31 cellular contexts compared by ENCODE assay signal in genomic region chr4:10061650-10062415, GRCh38. TPM values are rescaled to one million over a fixed set of nuclear protein-coding genes. Genes with fewer than 3 reads are reported as not detected.
A peak's percentile ranks its signal among the peaks of the same experiment; 100 is the strongest.
DNase-seq lines count a peak whose midpoint lies in the region; ATAC-seq, FAIRE-seq and TF ChIP-seq lines count a peak whose summit lies in the region.
"Had no signal": no experiment of that assay in that cellular context is flagged by ENCODE, and none has a peak within 500 bp of the region (broad histone marks: within the 10 kb centered on the region; RNA-seq: fewer than 3 reads in every experiment).

No MANE protein-coding gene starts in this region.

- no TSS peak for BruUV-seq in mammary epithelial cell (replicated peaks; lab: Mats Ljungman, UMichigan)

- WGBS in A549 (ENCODE audit: missing lambda C conversion rate), result 79% methylated on average over 3 of the region's 3 CpGs
- 49 to 54% methylated on average over 3 of the region's 3 CpGs for WGBS in GM23248 (ENCODE audit: low coverage in 1 of 2, low lambda C conversion rate in 2 of 2, missing lambda C conversion rate in 2 of 2), 2 experiments
- 74% methylated on average over 3 of the region's 3 CpGs for WGBS in mammary epithelial cell (ENCODE audit: low coverage, missing lambda C conversion rate)

- H3K79me2 ChIP-seq in GM23248 (ENCODE audit: insufficient read depth) (no peaks in the 10 kb centered on the region), mammary epithelial cell (ENCODE audit: insufficient read depth, low read length) (no peaks in the 10 kb centered on the region)

- H3K4me2 ChIP-seq in A549 (no peak overlapping the region), GM23248 (ENCODE audit: unreplicated experiment) (no peak overlapping the region), mammary epithelial cell (ENCODE audit: insufficient read depth, low read depth, low read length) (no peak overlapping the region)

- POLR2A ChIA-PET in A549 (lab: Yijun Ruan, JAX), result interaction anchor here (0.5 kb wide), 1 partner anchor 55 kb away, joined by 5 read pairs; no protein-coding TSS in a partner anchor

- peaks cover 13% of the 10 kb centered on the region for H3K36me3 ChIP-seq in GM23248 (ENCODE audit: low read depth)
- no peaks in the 10 kb centered on the region for H3K36me3 ChIP-seq in mammary epithelial cell (ENCODE audit: insufficient read depth, low read length)
- no peaks in the 10 kb centered on the region for H3K36me3 ChIP-seq in uterus
- H3K36me3 ChIP-seq: ovary, upper lobe of right lung, WERI-Rb-1 had no signal

- H3K9me2 ChIP-seq in GM23248 (ENCODE audit: insufficient read depth), result no peaks in the 10 kb centered on the region

- TF ChIP-seq RAD21 in A549 (conservative IDR thresholded peaks at IDR 0.05 in 1 of 2, IDR thresholded peaks at IDR 0.05 in 1 of 2), result no peak

- ATAC-seq in A549 (no peak), foreskin keratinocyte (peak; percentile 63), HG03571 (IDR thresholded peaks at IDR 0.05; ENCODE audit: unreplicated experiment) (no peak), GM21576 (IDR thresholded peaks at IDR 0.05; ENCODE audit: unreplicated experiment) (no peak)
- ATAC-seq: gastroesophageal sphincter, GM12878, upper lobe of right lung had no signal

- H3K9me3 ChIP-seq in A549 (no peaks in the 10 kb centered on the region), GM23248 (ENCODE audit: low read depth) (no peaks in the 10 kb centered on the region), mammary epithelial cell (replicated peaks; ENCODE audit: insufficient read depth, low read length) (no peaks in the 10 kb centered on the region), uterus (no peaks in the 10 kb centered on the region)
- H3K9me3 ChIP-seq: gastroesophageal sphincter, ovary, upper lobe of right lung had no signal

- TF ChIP-seq CTCF in A549 (IDR thresholded peaks at IDR 0.05), result no peak
- TF ChIP-seq CTCF in mammary epithelial cell (conservative IDR thresholded peaks at IDR 0.05 in 1 of 2, IDR thresholded peaks at IDR 0.05 in 1 of 2; ENCODE audit: extremely low read depth in 1 of 2, insufficient read depth in 1 of 2, low read depth in 1 of 2, low read length in 2 of 2), result no peak
- no peak for TF ChIP-seq CTCF in foreskin keratinocyte (conservative IDR thresholded peaks at IDR 0.05)
- TF ChIP-seq CTCF in uterus (IDR thresholded peaks at IDR 0.05), result no peak

- no peak for DNase-seq in A549 (ENCODE audit: low read depth in 1 of 2, low spot score in 1 of 2)
- peak; percentile 44 for DNase-seq in GM23248
- DNase-seq in mammary epithelial cell, result peak; percentile 69
- DNase-seq in foreskin keratinocyte, result peak; percentile 53 to 74
- DNase-seq in uterus, result no peak
- DNase-seq in ecto neural progenitor cell (ENCODE audit: low spot score), result no peak
- DNase-seq: activated CD4-positive, alpha-beta T cell treated with anti-CD3 and anti-CD28 coated beads for 4 hours; activated naive CD4-positive, alpha-beta T cell treated with anti-CD3 and anti-CD28 coated beads, Interleukin-2, amount 50 U/mL, for 16 hours; CD8-positive, alpha-beta memory T cell; effector CD8-positive, alpha-beta T cell; erythroblast; hippocampal formation; mesendoderm; NCI-H1092 treated with DMSO at 0.1 percent for 48 hours; NCI-H1694 treated with DMSO at 0.1 percent for 48 hours; ovary; RPMI8226; small intestine; stimulated activated naive CD4-positive, alpha-beta T cell treated with Interleukin-2 at 50 U/mL for 16 hours; upper lobe of right lung; WERI-Rb-1 had no signal

- intact Hi-C loops in mammary epithelial cell (cut with micrococcal nuclease), result loop anchor here (10.0 kb wide), 1 partner anchor 137 kb away; no protein-coding TSS in a partner anchor
- intact Hi-C loops in uterus (cut with DNase I; ENCODE audit: low total_unique reads), result loop anchor here (2.0 kb wide), 1 partner anchor 301 kb away; no protein-coding TSS in a partner anchor

- H3K9ac ChIP-seq in GM23248 (no peak overlapping the region), mammary epithelial cell (ENCODE audit: insufficient read depth, low read length) (no peak overlapping the region)

- in situ Hi-C loops in GM23248 (cut with MboI), result loop anchor here (10.0 kb wide), 1 partner anchor 297 kb away; no protein-coding TSS in a partner anchor
- in situ Hi-C loops in mammary epithelial cell (cut with MboI; ENCODE audit: low sequenced_read_pairs in 2 of 2), result loop anchor here (5.0 kb wide), 2 partner anchors 45 to 300 kb away; no protein-coding TSS in a partner anchor

- H3K4me1 ChIP-seq in A549 (no peaks in the 10 kb centered on the region), GM23248 (ENCODE audit: insufficient read depth) (peaks cover 5% of the 10 kb centered on the region; the same call in 1 of the 2 replicates), mammary epithelial cell (ENCODE audit: insufficient read depth, low read length) (peaks cover 9% of the 10 kb centered on the region), foreskin keratinocyte (peaks cover 5% of the 10 kb centered on the region), uterus (no peaks in the 10 kb centered on the region)

- TF ChIP-seq EP300 in A549 (IDR thresholded peaks at IDR 0.05), result no peak

- H4K20me1 ChIP-seq in GM23248 (ENCODE audit: insufficient read depth) (no peaks in the 10 kb centered on the region), mammary epithelial cell (ENCODE audit: insufficient read depth, low read length) (no peaks in the 10 kb centered on the region)

- no peak overlapping the region for H2AFZ ChIP-seq in GM23248
- no peak overlapping the region for H2AFZ ChIP-seq in mammary epithelial cell (ENCODE audit: low read depth, low read length)

- CTCF ChIA-PET in A549 (lab: Yijun Ruan, JAX) (interaction anchor here (0.6 to 1.2 kb wide), 2 partner anchors 34 to 458 kb away, joined by 3 read pairs; no protein-coding TSS in a partner anchor), mammary epithelial cell (lab: Charles Lee; ENCODE audit: low non-redundant PET) (interaction anchor here (0.6 kb wide), 1 partner anchor 43 kb away, joined by 24 read pairs; no protein-coding TSS in a partner anchor)

- TF ChIP-seq POLR2A in A549 (IDR thresholded peaks at IDR 0.05; ENCODE audit: low read length) (no peak), uterus (IDR thresholded peaks at IDR 0.05) (no peak)

- no peak overlapping the region for H3K27ac ChIP-seq in A549
- no peak overlapping the region for H3K27ac ChIP-seq in GM23248
- H3K27ac ChIP-seq in mammary epithelial cell (ENCODE audit: insufficient read depth, low read depth, low read length), result no peak overlapping the region
- no peak overlapping the region for H3K27ac ChIP-seq in foreskin keratinocyte
- no peak overlapping the region for H3K27ac ChIP-seq in uterus
- H3K27ac ChIP-seq: ovary, upper lobe of right lung, WERI-Rb-1 had no signal

- H3K4me3 ChIP-seq in A549, result no peak overlapping the region
- no peak overlapping the region for H3K4me3 ChIP-seq in GM23248
- no peak overlapping the region for H3K4me3 ChIP-seq in mammary epithelial cell (replicated peaks in 1 of 3; ENCODE audit: insufficient read depth in 1 of 3, low read depth in 2 of 3, low read length in 3 of 3)
- no peak overlapping the region for H3K4me3 ChIP-seq in uterus
- H3K4me3 ChIP-seq: gastroesophageal sphincter, GM12878, ovary, upper lobe of right lung had no signal

- dilution Hi-C loops in mammary epithelial cell (cut with HindIII; ENCODE audit: low sequenced_read_pairs), result no loop called here

- peaks cover 21% of the 10 kb centered on the region; the same call in 1 of the 2 replicates for H3F3A ChIP-seq in GM23248 (ENCODE audit: insufficient read depth)

- H3K27me3 ChIP-seq in GM23248 (replicated peaks; ENCODE audit: insufficient read depth) (no peaks in the 10 kb centered on the region), mammary epithelial cell (ENCODE audit: insufficient read depth, low read length) (no peaks in the 10 kb centered on the region), foreskin keratinocyte (no peaks in the 10 kb centered on the region), uterus (no peaks in the 10 kb centered on the region)
- H3K27me3 ChIP-seq: gastroesophageal sphincter, ovary, upper lobe of right lung had no signal

- FAIRE-seq in A549 (lab: Jason Lieb, UNC), result no peak
- FAIRE-seq: colon, GM12878, GM19239, H54, small intestine had no signal

TF ChIP-seq in A549, 52 proteins besides CTCF, POLR2A, EP300 and RAD21:
- TF ChIP-seq HES2 (IDR thresholded peaks at IDR 0.05) (no peak), MAFK (IDR thresholded peaks at IDR 0.05; ENCODE audit: partially characterized antibody) (peak; percentile 4), CHD2 (IDR thresholded peaks at IDR 0.05; ENCODE audit: low read length, partially characterized antibody) (no peak)

RNA-seq across cellular contexts. Expression of gene SLC2A9, which starts 40.5 kb away (rescaled TPM):
- polyA plus RNA-seq in A549 (2011; rRNA removed), result 0.61 and 0.70 TPM in 2 replicates
- 0.20 and 0.29 TPM in 2 replicates for polyA plus RNA-seq in A549 (2012; cell fraction: cytosol; rRNA removed)
- polyA plus RNA-seq in A549 (2012; cell fraction: nucleus; rRNA removed), result 0.46 and 0.64 TPM in 2 replicates
- 0.62 to 1.0 TPM (median 0.76 TPM) in 3 replicates for polyA plus RNA-seq in A549 (2017; fragmentation: RNase III; extraction: RNeasy Plus Mini Kit Qiagen cat#74134 plus additional on column Dnase treatment)
- polyA minus RNA-seq in A549 (2011; rRNA and poly(A)+ RNA removed), result 0.54 and 1.7 TPM in 2 replicates
- 0.25 and 2.8 TPM in 2 replicates for total RNA-seq in GM23248 (2014; rRNA removed; shearing (Covaris generic))
- polyA plus RNA-seq in GM23248 (2016; fragmentation: Nextera tagmentation; extraction: Ambion mirVana), result 3.5 and 3.8 TPM in 2 replicates
- 100 to 1,000 TPM in 1 of 2 donors, 10 to 100 TPM in 1; 93.2 to 163 TPM for total RNA-seq in mammary epithelial cell
- polyA plus RNA-seq in mammary epithelial cell, result 65.5 TPM
- polyA minus RNA-seq in mammary epithelial cell, result 83.8 TPM
- 33.2 and 43.9 TPM in 2 replicates for total RNA-seq in foreskin keratinocyte
- polyA plus RNA-seq in foreskin keratinocyte, result 19.0 and 25.4 TPM in 2 replicates
- total RNA-seq in uterus, result 1 to 10 TPM in 3 of 4 donors, under 1 TPM in 1; 0.51 to 9.3 (median 7.1) TPM
- total RNA-seq: A172, NCI-H460 had no signal
- polyA plus RNA-seq: neural cell had no signal

RNA-seq across cellular contexts. Expression of gene WDR1, which starts 54.8 kb away (rescaled TPM):
- polyA plus RNA-seq in A549 (2011; rRNA removed) (207 and 326 TPM in 2 replicates), A549 (2017; fragmentation: RNase III; extraction: RNeasy Plus Mini Kit Qiagen cat#74134 plus additional on column Dnase treatment) (251 to 278 TPM (median 266 TPM) in 3 replicates), GM23248 (2016; fragmentation: Nextera tagmentation; extraction: Ambion mirVana) (413 and 419 TPM in 2 replicates), mammary epithelial cell (466 TPM), foreskin keratinocyte (293 and 310 TPM in 2 replicates)
- 347 and 391 TPM in 2 replicates for polyA plus RNA-seq in A549 (2012; cell fraction: cytosol; rRNA removed)
- polyA plus RNA-seq in A549 (2012; cell fraction: nucleus; rRNA removed), result 453 and 488 TPM in 2 replicates
- 249 and 252 TPM in 2 replicates for polyA minus RNA-seq in A549 (2011; rRNA and poly(A)+ RNA removed)
- total RNA-seq in GM23248 (2014; rRNA removed; shearing (Covaris generic)), result 471 and 487 TPM in 2 replicates
- total RNA-seq in mammary epithelial cell (100 to 1,000 TPM; 384 to 470 TPM), foreskin keratinocyte (383 and 394 TPM in 2 replicates), uterus (100 to 1,000 TPM; 161 to 517 (median 173) TPM)
- 713 TPM for polyA minus RNA-seq in mammary epithelial cell

Comparison
In these comparisons a context has a peak if more than half of its experiments do, and no peak if none do; other contexts are left out.
1. DNase-seq: peak in GM23248 (single experiment), mammary epithelial cell (single experiment) and foreskin keratinocyte (2 of 2); none in A549 (0 of 2), uterus (0 of 2) and ecto neural progenitor cell (single experiment).